In the genomic region with DNA sequence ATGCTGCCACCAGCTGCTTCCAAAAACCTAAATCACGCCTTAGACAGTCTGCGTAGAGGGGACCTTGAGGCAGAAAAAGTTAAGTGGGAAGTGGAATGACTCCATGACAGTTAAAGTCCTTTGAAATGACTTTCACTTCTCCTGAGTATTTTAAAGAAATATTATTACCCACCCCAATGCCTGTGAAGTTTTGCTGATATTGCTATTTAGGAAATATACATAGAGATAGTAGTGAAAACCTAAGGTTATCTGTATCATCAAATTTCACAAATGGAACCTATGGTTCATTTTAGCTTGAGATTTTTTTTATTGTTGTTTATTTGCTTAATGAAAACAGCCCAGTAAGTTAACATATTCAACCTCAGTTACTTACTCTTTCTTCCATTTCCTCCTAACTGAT, we compare ENCODE assay signal across 27 cellular contexts.
DNase-seq lines count a peak whose midpoint lies in the region; ATAC-seq, FAIRE-seq and TF ChIP-seq lines count a peak whose summit lies in the region.
"Had no signal": no experiment of that assay in that cellular context is flagged by ENCODE, and none has a peak within 500 bp of the region (broad histone marks: within the 10 kb centered on the region; RNA-seq: fewer than 3 reads in every experiment).

No MANE protein-coding gene starts in this region.

- no peaks in the 10 kb centered on the region for H3K79me2 ChIP-seq in OCI-LY3 (ENCODE audit: low read length)

- no peak for TF ChIP-seq POLR2A in A549 (IDR thresholded peaks at IDR 0.05; ENCODE audit: low read length)

- H3K9ac ChIP-seq in OCI-LY3 (ENCODE audit: low read length): no peak overlapping the region
- H3K9ac ChIP-seq: BLaER1 treated with 17β-estradiol and CSF1 and Interleukin-3, amounts not matched to agents 10 nM and 100 nM had no signal

- TF ChIP-seq CTCF in A549 (IDR thresholded peaks at IDR 0.05) (no peak), OCI-LY3 (IDR thresholded peaks at IDR 0.05; ENCODE audit: low read depth, low read length) (no peak)

- DNase-seq in A549 (ENCODE audit: low read depth in 1 of 2, low spot score in 1 of 2) (no peak), CD1c-positive myeloid dendritic cell (ENCODE audit: extremely low spot score) (peak; percentile 5)
- DNase-seq in activated CD4-positive, alpha-beta T cell treated with anti-CD3 and anti-CD28 coated beads, Interleukin-2, amount 50 U/mL, for 48 hours: no peak
- DNase-seq: 8988T; AML-193; CD4-positive, alpha-beta memory T cell; CD4-positive, CD25-positive, alpha-beta regulatory T cell; CD8-positive, alpha-beta memory T cell; COR-L47; DMS 273 treated with DMSO at 0.1 percent for 48 hours; DMS153; DMS53; DMS79; DND-41; EL; GDM1 had no signal

- H3K4me1 Mint-ChIP-seq in dendritic cell treated with granulocyte-macrophage colony-stimulating factor and Interleukin-4, amounts not matched to agents 40 ng/mL and 50 ng/mL, for 4 days (ENCODE audit: low read depth): peaks cover 10% of the 10 kb centered on the region
- H3K4me1 Mint-ChIP-seq: B cell; CD4-positive, alpha-beta memory T cell; CD4-positive, CD25-positive, alpha-beta regulatory T cell; CD8-positive, alpha-beta memory T cell had no signal

- no peak overlapping the region for H2AFZ ChIP-seq in OCI-LY3 (ENCODE audit: low read depth, low read length)

- H3K27ac Mint-ChIP-seq in dendritic cell treated with granulocyte-macrophage colony-stimulating factor and Interleukin-4, amounts not matched to agents 40 ng/mL and 50 ng/mL, for 4 days: peak overlapping the region; percentile 60
- H3K27ac Mint-ChIP-seq: B cell; CD4-positive, alpha-beta memory T cell; CD4-positive, CD25-positive, alpha-beta regulatory T cell; CD8-positive, alpha-beta memory T cell had no signal

- H3K36me3 ChIP-seq in OCI-LY3 (replicated peaks; ENCODE audit: low read depth, low read length): no peaks in the 10 kb centered on the region
- H3K36me3 ChIP-seq: BLaER1 treated with 17β-estradiol and CSF1 and Interleukin-3, amounts not matched to agents 10 nM and 100 nM had no signal

- no peaks in the 10 kb centered on the region for H3K9me3 Mint-ChIP-seq in dendritic cell treated with granulocyte-macrophage colony-stimulating factor and Interleukin-4, amounts not matched to agents 40 ng/mL and 50 ng/mL, for 4 days
- H3K9me3 Mint-ChIP-seq: CD4-positive, alpha-beta memory T cell; CD8-positive, alpha-beta memory T cell had no signal

- no peak for TF ChIP-seq EP300 in A549 (IDR thresholded peaks at IDR 0.05)

- POLR2A ChIA-PET in A549 (lab: Yijun Ruan, JAX): no interaction called here

- no peaks in the 10 kb centered on the region for H4K20me1 ChIP-seq in OCI-LY3 (ENCODE audit: insufficient read depth, low read length)
- H4K20me1 ChIP-seq: BLaER1 treated with 17β-estradiol and CSF1 and Interleukin-3, amounts not matched to agents 10 nM and 100 nM had no signal

- H3K4me3 ChIP-seq in A549: no peak overlapping the region
- peak overlapping the region; percentile 20; the same call in 1 of the 2 replicates for H3K4me3 ChIP-seq in OCI-LY3 (ENCODE audit: low read length)
- H3K4me3 ChIP-seq: BLaER1 treated with 17β-estradiol and CSF1 and Interleukin-3, amounts not matched to agents 10 nM and 100 nM; GM12878 had no signal

- H3K27me3 ChIP-seq in OCI-LY3 (ENCODE audit: low read depth, low read length): no peaks in the 10 kb centered on the region
- H3K27me3 ChIP-seq: BLaER1 treated with 17β-estradiol and CSF1 and Interleukin-3, amounts not matched to agents 10 nM and 100 nM had no signal

- TF ChIP-seq RAD21 in A549 (conservative IDR thresholded peaks at IDR 0.05 in 1 of 2, IDR thresholded peaks at IDR 0.05 in 1 of 2): no peak

- H3K4me2 ChIP-seq in A549 (no peak overlapping the region), OCI-LY3 (ENCODE audit: low read length) (peak overlapping the region; percentile 55)

- 84% methylated on average over 2 of the region's 2 CpGs for WGBS in A549 (ENCODE audit: missing lambda C conversion rate)

- FAIRE-seq in A549 (lab: Jason Lieb, UNC): no peak
- FAIRE-seq: A204.1, GM12878, GM12892, GM18507 had no signal

- H3K4me1 ChIP-seq in A549 (no peaks in the 10 kb centered on the region), OCI-LY3 (ENCODE audit: low read length) (peaks cover 16% of the 10 kb centered on the region)

- H3K9me3 ChIP-seq in A549: no peaks in the 10 kb centered on the region
- H3K9me3 ChIP-seq in OCI-LY3 (ENCODE audit: insufficient read depth, low read length): no peaks in the 10 kb centered on the region
- H3K9me3 ChIP-seq: BLaER1 treated with 17β-estradiol and CSF1 and Interleukin-3, amounts not matched to agents 10 nM and 100 nM had no signal

- no peak for ATAC-seq in A549
- no peak for ATAC-seq in GM19467 (IDR thresholded peaks at IDR 0.05; ENCODE audit: unreplicated experiment)
- no peak for ATAC-seq in HG02623 (IDR thresholded peaks at IDR 0.05; ENCODE audit: unreplicated experiment)
- ATAC-seq: GM12878 had no signal

- H3K36me3 Mint-ChIP-seq in dendritic cell treated with granulocyte-macrophage colony-stimulating factor and Interleukin-4, amounts not matched to agents 40 ng/mL and 50 ng/mL, for 4 days (ENCODE audit: low read depth): no peaks in the 10 kb centered on the region
- H3K36me3 Mint-ChIP-seq: CD4-positive, alpha-beta memory T cell; CD4-positive, CD25-positive, alpha-beta regulatory T cell; CD8-positive, alpha-beta memory T cell had no signal

- CTCF ChIA-PET in A549 (lab: Yijun Ruan, JAX): no interaction called here

- peaks cover 5% of the 10 kb centered on the region for H3K27me3 Mint-ChIP-seq in dendritic cell treated with granulocyte-macrophage colony-stimulating factor and Interleukin-4, amounts not matched to agents 40 ng/mL and 50 ng/mL, for 4 days
- H3K27me3 Mint-ChIP-seq: B cell; CD4-positive, alpha-beta memory T cell had no signal

- H3K27ac ChIP-seq in A549: no peak overlapping the region
- no peak overlapping the region for H3K27ac ChIP-seq in OCI-LY3 (ENCODE audit: low read length)
- H3K27ac ChIP-seq: C4-2B had no signal

- H3K4me3 Mint-ChIP-seq in dendritic cell treated with granulocyte-macrophage colony-stimulating factor and Interleukin-4, amounts not matched to agents 40 ng/mL and 50 ng/mL, for 4 days: no peak overlapping the region
- H3K4me3 Mint-ChIP-seq: B cell; CD4-positive, alpha-beta memory T cell; CD4-positive, CD25-positive, alpha-beta regulatory T cell; CD8-positive, alpha-beta memory T cell had no signal

- intact Hi-C loops in dendritic cell treated with granulocyte-macrophage colony-stimulating factor and Interleukin-4, amounts not matched to agents 40 ng/mL and 50 ng/mL, for 4 days (cut with micrococcal nuclease): no loop called here

TF ChIP-seq in A549, 52 proteins besides CTCF, POLR2A, EP300 and RAD21:
- TF ChIP-seq MAFK (IDR thresholded peaks at IDR 0.05; ENCODE audit: partially characterized antibody) (peak; percentile 50), E2F6 (IDR thresholded peaks at IDR 0.05; ENCODE audit: borderline replicate concordance, low read depth) (no peak)
TF ChIP-seq in A549: peak in this region for 1.
